14 cellular contexts compared by ENCODE assay signal in the genomic region with DNA sequence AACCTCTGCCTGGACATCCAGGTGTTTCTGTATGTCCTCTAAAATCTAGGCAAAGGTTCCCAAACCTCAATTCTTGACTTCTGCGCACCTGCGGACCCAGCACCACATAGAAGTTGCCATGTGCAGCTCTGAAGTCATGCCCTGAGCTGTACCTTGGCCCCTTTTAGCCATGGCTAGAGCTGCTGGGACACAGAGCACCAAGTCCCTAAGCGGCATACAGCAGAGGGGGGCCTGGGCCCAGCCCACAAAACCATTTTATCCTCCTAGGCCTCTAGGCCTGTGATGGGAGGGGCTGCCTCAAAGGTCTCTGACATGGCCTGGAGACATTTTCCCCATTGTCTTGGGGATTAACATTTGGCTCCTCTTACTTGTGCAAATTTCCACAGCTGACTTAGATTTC.
"Had no signal": no experiment of that assay in that cellular context is flagged by ENCODE, and none has a peak within 500 bp of the region (broad histone marks: within the 10 kb centered on the region; RNA-seq: fewer than 3 reads in every experiment).

No MANE protein-coding gene starts in this region.

- ATAC-seq: left colon, mucosa of descending colon had no signal

- H3K27me3 ChIP-seq: cardiac muscle cell, testis had no signal

- H3K4me3 ChIP-seq: cardiac muscle cell, lung, mucosa of descending colon, testis had no signal

- H3K36me3 ChIP-seq: cardiac muscle cell had no signal

- H3K4me3 Mint-ChIP-seq: stimulated activated naive CD8-positive, alpha-beta T cell treated with anti-CD3 and anti-CD28 coated beads, Interleukin-15, Interleukin-2, amounts not matched to agents 100 ng/mL and 50 ng/mL, for 24 hours had no signal

- H3K27me3 Mint-ChIP-seq: stimulated activated naive CD8-positive, alpha-beta T cell treated with anti-CD3 and anti-CD28 coated beads, Interleukin-15, Interleukin-2, amounts not matched to agents 100 ng/mL and 50 ng/mL, for 24 hours had no signal

- H3K27ac ChIP-seq: cardiac muscle cell, testis, WERI-Rb-1 had no signal

- DNase-seq: activated CD4-positive, alpha-beta T cell treated with anti-CD3 and anti-CD28 coated beads for 4 hours; activated effector memory CD4-positive, alpha-beta T cell treated with anti-CD3 and anti-CD28 coated beads, Interleukin-2, amount 50 U/mL, for 16 hours; activated T-cell treated with anti-CD3 and anti-CD28 coated beads, Interleukin-2, amount 50 U/mL, for 1 hour; foreskin melanocyte; head of caudate nucleus; left colon; mucosa of descending colon; stimulated activated CD4-positive, alpha-beta T cell treated with anti-CD3 and anti-CD28 coated beads, Interleukin-4, amount 100 ng/mL, for 24 hours; T-helper 1 cell; testis; WERI-Rb-1 had no signal

- H3K9me3 ChIP-seq: testis had no signal
